Comparison of ENCODE assay signal across 8 cellular contexts in genomic region chr15:59247364-59247763, GRCh38. TPM values are rescaled to one million over a fixed set of nuclear protein-coding genes. Genes with fewer than 3 reads are reported as not detected.
DNase-seq lines count a peak whose midpoint lies in the region; ATAC-seq and TF ChIP-seq lines count a peak whose summit lies in the region.

No MANE protein-coding gene starts in this region.

- peak; percentile 75 for TF ChIP-seq CTCF in 22Rv1 (IDR thresholded peaks at IDR 0.05)
- peak; percentile 79 for TF ChIP-seq CTCF in GM12873 (IDR thresholded peaks at IDR 0.05; ENCODE audit: insufficient read depth, low read depth, low read length, missing control alignments)
- peak; percentile 52 for TF ChIP-seq CTCF in endothelial cell (IDR thresholded peaks at IDR 0.05; ENCODE audit: unreplicated experiment)

- no peak overlapping the region for H3K27ac ChIP-seq in 22Rv1

- peak; percentile 66 for ATAC-seq in stimulated activated naive CD8-positive, alpha-beta T cell treated with anti-CD3 and anti-CD28 coated beads, Interleukin-15, Interleukin-2, amounts not matched to agents 100 U/mL and 50 U/mL, for 24 hours

- no peak overlapping the region for H3K4me3 Mint-ChIP-seq in activated CD4-positive, alpha-beta memory T cell treated with anti-CD3 and anti-CD28 coated beads, Interleukin-2, amount 10 ng/mL, durations not matched to agents 7 days and 5 days
- no peak overlapping the region for H3K4me3 Mint-ChIP-seq in endothelial cell (ENCODE audit: unreplicated experiment)

- peaks cover 4% of the 10 kb centered on the region for H3K27me3 Mint-ChIP-seq in activated CD4-positive, alpha-beta memory T cell treated with anti-CD3 and anti-CD28 coated beads, Interleukin-2, amount 10 ng/mL, durations not matched to agents 7 days and 5 days
- peaks cover 4% of the 10 kb centered on the region for H3K27me3 Mint-ChIP-seq in endothelial cell (ENCODE audit: unreplicated experiment)

- CTCF ChIA-PET in activated CD4-positive, alpha-beta memory T cell treated with anti-CD3 and anti-CD28 coated beads, Interleukin-2, amount 10 ng/mL, durations not matched to agents 7 days and 5 days (lab: Charles Lee) = interaction anchor here (0.7 to 4.1 kb wide), 48 partner anchors 9 to 1159 kb away, joined by 3 to 42 read pairs (median 4); partner anchors contain the start of genes FAM81A and MYO1E

- DNase-seq in NCI-H460 (ENCODE audit: extremely low read depth, low read depth) = peak; percentile 56
- DNase-seq in activated CD4-positive, alpha-beta memory T cell treated with anti-CD3 and anti-CD28 coated beads, Interleukin-2, amount 10 ng/mL, durations not matched to agents 7 days and 5 days = peak; percentile 73
- DNase-seq in endothelial cell (ENCODE audit: low spot score) = peak; percentile 62
- DNase-seq in mucosa of gallbladder (ENCODE audit: low spot score) = peak; percentile 58
- DNase-seq in stimulated activated naive CD8-positive, alpha-beta T cell treated with anti-CD3 and anti-CD28 coated beads, Interleukin-15, Interleukin-2, amounts not matched to agents 100 U/mL and 50 U/mL, for 24 hours = peak; percentile 60
- DNase-seq in GOT3 (lab: John Stamatoyannopoulos, UW) = no peak

- H3K36me3 Mint-ChIP-seq in activated CD4-positive, alpha-beta memory T cell treated with anti-CD3 and anti-CD28 coated beads, Interleukin-2, amount 10 ng/mL, durations not matched to agents 7 days and 5 days (ENCODE audit: low read depth) = no peaks in the 10 kb centered on the region
- peaks cover under 1% of the 10 kb centered on the region for H3K36me3 Mint-ChIP-seq in endothelial cell (ENCODE audit: low read depth, unreplicated experiment)

- POLR2A ChIA-PET in activated CD4-positive, alpha-beta memory T cell treated with anti-CD3 and anti-CD28 coated beads, Interleukin-2, amount 10 ng/mL, durations not matched to agents 7 days and 5 days (lab: Charles Lee) = interaction anchor here (0.6 to 2.0 kb wide), 5 partner anchors 8 to 53 kb away, joined by 3 to 7 read pairs (median 3); no protein-coding TSS in a partner anchor

- H3K4me1 Mint-ChIP-seq in activated CD4-positive, alpha-beta memory T cell treated with anti-CD3 and anti-CD28 coated beads, Interleukin-2, amount 10 ng/mL, durations not matched to agents 7 days and 5 days = peaks cover 38% of the 10 kb centered on the region
- no peaks in the 10 kb centered on the region for H3K4me1 Mint-ChIP-seq in endothelial cell (ENCODE audit: unreplicated experiment)

- no peaks in the 10 kb centered on the region for H3K9me3 Mint-ChIP-seq in activated CD4-positive, alpha-beta memory T cell treated with anti-CD3 and anti-CD28 coated beads, Interleukin-2, amount 10 ng/mL, durations not matched to agents 7 days and 5 days
- H3K9me3 Mint-ChIP-seq in endothelial cell (ENCODE audit: unreplicated experiment) = no peaks in the 10 kb centered on the region

- H3K27ac Mint-ChIP-seq in activated CD4-positive, alpha-beta memory T cell treated with anti-CD3 and anti-CD28 coated beads, Interleukin-2, amount 10 ng/mL, durations not matched to agents 7 days and 5 days = peak overlapping the region; percentile 29
- H3K27ac Mint-ChIP-seq in endothelial cell (ENCODE audit: unreplicated experiment) = no peak overlapping the region

RNA-seq across cellular contexts. Expression of gene LDHAL6B, which starts 40.7 kb away (rescaled TPM):
- not detected in 2 replicates for total RNA-seq in NCI-H460 (2014; rRNA removed; shearing (Covaris generic))
- 0.07 TPM in 1 of 2 replicates, not detected in the other for polyA plus RNA-seq in NCI-H460 (2014; cell fraction: nucleus; rRNA removed)
- total RNA-seq in activated CD4-positive, alpha-beta memory T cell treated with anti-CD3 and anti-CD28 coated beads, Interleukin-2, amount 10 ng/mL, durations not matched to agents 7 days and 5 days = not detected
- total RNA-seq in endothelial cell (ENCODE audit: unreplicated experiment) = not detected
- total RNA-seq in mucosa of gallbladder = not detected
